1 cellular context compared by ENCODE assay signal in genomic region chr10:110843796-110844616, GRCh38.
TF ChIP-seq lines count a peak whose summit lies in the region.

No MANE protein-coding gene starts in this region.

TF ChIP-seq in HepG2, 621 proteins besides CTCF, POLR2A, EP300 and RAD21 (continued from another document and continues in another):
- TF ChIP-seq, protein P1, sequence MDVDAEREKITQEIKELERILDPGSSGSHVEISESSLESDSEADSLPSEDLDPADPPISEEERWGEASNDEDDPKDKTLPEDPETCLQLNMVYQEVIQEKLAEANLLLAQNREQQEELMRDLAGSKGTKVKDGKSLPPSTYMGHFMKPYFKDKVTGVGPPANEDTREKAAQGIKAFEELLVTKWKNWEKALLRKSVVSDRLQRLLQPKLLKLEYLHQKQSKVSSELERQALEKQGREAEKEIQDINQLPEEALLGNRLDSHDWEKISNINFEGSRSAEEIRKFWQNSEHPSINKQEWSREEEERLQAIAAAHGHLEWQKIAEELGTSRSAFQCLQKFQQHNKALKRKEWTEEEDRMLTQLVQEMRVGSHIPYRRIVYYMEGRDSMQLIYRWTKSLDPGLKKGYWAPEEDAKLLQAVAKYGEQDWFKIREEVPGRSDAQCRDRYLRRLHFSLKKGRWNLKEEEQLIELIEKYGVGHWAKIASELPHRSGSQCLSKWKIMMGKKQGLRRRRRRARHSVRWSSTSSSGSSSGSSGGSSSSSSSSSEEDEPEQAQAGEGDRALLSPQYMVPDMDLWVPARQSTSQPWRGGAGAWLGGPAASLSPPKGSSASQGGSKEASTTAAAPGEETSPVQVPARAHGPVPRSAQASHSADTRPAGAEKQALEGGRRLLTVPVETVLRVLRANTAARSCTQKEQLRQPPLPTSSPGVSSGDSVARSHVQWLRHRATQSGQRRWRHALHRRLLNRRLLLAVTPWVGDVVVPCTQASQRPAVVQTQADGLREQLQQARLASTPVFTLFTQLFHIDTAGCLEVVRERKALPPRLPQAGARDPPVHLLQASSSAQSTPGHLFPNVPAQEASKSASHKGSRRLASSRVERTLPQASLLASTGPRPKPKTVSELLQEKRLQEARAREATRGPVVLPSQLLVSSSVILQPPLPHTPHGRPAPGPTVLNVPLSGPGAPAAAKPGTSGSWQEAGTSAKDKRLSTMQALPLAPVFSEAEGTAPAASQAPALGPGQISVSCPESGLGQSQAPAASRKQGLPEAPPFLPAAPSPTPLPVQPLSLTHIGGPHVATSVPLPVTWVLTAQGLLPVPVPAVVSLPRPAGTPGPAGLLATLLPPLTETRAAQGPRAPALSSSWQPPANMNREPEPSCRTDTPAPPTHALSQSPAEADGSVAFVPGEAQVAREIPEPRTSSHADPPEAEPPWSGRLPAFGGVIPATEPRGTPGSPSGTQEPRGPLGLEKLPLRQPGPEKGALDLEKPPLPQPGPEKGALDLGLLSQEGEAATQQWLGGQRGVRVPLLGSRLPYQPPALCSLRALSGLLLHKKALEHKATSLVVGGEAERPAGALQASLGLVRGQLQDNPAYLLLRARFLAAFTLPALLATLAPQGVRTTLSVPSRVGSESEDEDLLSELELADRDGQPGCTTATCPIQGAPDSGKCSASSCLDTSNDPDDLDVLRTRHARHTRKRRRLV (CRISPR knock-in tag; IDR thresholded peaks at IDR 0.05): no peak
- TF ChIP-seq CCDC6 (CRISPR knock-in tag; IDR thresholded peaks at IDR 0.05) (no peak), ZNF556 (CRISPR knock-in tag; IDR thresholded peaks at IDR 0.05; ENCODE audit: borderline replicate concordance) (no peak; the same call in 1 of the 2 replicates), SOX6 (IDR thresholded peaks at IDR 0.05) (no peak), SOX6 (CRISPR knock-in tag; IDR thresholded peaks at IDR 0.05) (peak; percentile 81), HMG20B (CRISPR knock-in tag; conservative IDR thresholded peaks at IDR 0.05) (0 out of 2 replicates have a peak, but pooled peaks have one; percentile 47), ZNF101 (CRISPR knock-in tag; IDR thresholded peaks at IDR 0.05; ENCODE audit: borderline replicate concordance, low read depth) (no peak), SOX13 (IDR thresholded peaks at IDR 0.05) (no peak), SOX13 (CRISPR knock-in tag; conservative IDR thresholded peaks at IDR 0.05 in 1 of 2, IDR thresholded peaks at IDR 0.05 in 1 of 2) (peak in 1 of 2 experiments; percentile 83; a peak in 2 of 4 replicates), SMARCC2 (IDR thresholded peaks at IDR 0.05) (no peak), MYNN (CRISPR knock-in tag; IDR thresholded peaks at IDR 0.05; ENCODE audit: low read depth) (no peak), SOX5 (CRISPR knock-in tag; IDR thresholded peaks at IDR 0.05; ENCODE audit: borderline replicate concordance) (peak; percentile 79), RORA (CRISPR knock-in tag; IDR thresholded peaks at IDR 0.05) (no peak), MED13 (CRISPR knock-in tag; IDR thresholded peaks at IDR 0.05) (no peak), MIER3 (CRISPR knock-in tag; IDR thresholded peaks at IDR 0.05; ENCODE audit: borderline replicate concordance) (peak; percentile 60; the same call in 1 of the 2 replicates), ELF4 (CRISPR knock-in tag; IDR thresholded peaks at IDR 0.05; ENCODE audit: borderline replicate concordance) (no peak), SIN3A (IDR thresholded peaks at IDR 0.05; ENCODE audit: borderline replicate concordance, low read depth, low read length) (no peak), ZNF232 (CRISPR knock-in tag; IDR thresholded peaks at IDR 0.05; ENCODE audit: borderline replicate concordance) (no peak), ZEB1 (IDR thresholded peaks at IDR 0.05; ENCODE audit: insufficient replicate concordance, low read depth) (peak; percentile 59), CEBPZ (IDR thresholded peaks at IDR 0.05; ENCODE audit: low read length) (no peak), POGZ (CRISPR knock-in tag; IDR thresholded peaks at IDR 0.05) (no peak; the same call in 1 of the 2 replicates), HDAC2 (CRISPR knock-in tag; IDR thresholded peaks at IDR 0.05) (peak; percentile 81), GATAD2A (CRISPR knock-in tag; IDR thresholded peaks at IDR 0.05) (peak; percentile 82), ZNF530 (CRISPR knock-in tag; IDR thresholded peaks at IDR 0.05; ENCODE audit: low read depth) (no peak), CREM (IDR thresholded peaks at IDR 0.05) (0 out of 2 replicates have a peak, but pooled peaks have one; percentile 29), CREM (CRISPR knock-in tag; IDR thresholded peaks at IDR 0.05) (no peak), ZNF451 (CRISPR knock-in tag; IDR thresholded peaks at IDR 0.05) (no peak), KLF11 (CRISPR knock-in tag; IDR thresholded peaks at IDR 0.05) (no peak), ARID4A (CRISPR knock-in tag; IDR thresholded peaks at IDR 0.05; ENCODE audit: borderline replicate concordance) (no peak; the same call in 1 of the 2 replicates), PRDM10 (CRISPR knock-in tag; IDR thresholded peaks at IDR 0.05; ENCODE audit: low read depth) (0 out of 2 replicates have a peak, but pooled peaks have one; percentile 38)
- TF ChIP-seq, protein P2, sequence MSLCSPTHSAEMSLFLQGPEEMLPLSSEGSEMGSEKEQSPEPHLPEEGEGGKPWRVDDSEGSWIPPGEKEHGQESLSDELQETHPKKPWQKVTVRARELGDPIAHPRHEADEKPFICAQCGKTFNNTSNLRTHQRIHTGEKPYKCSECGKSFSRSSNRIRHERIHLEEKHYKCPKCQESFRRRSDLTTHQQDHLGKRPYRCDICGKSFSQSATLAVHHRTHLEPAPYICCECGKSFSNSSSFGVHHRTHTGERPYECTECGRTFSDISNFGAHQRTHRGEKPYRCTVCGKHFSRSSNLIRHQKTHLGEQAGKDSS (CRISPR knock-in tag; IDR thresholded peaks at IDR 0.05; ENCODE audit: borderline replicate concordance, low read depth): peak; percentile 61; the same call in 1 of the 2 replicates
- TF ChIP-seq, protein P3, sequence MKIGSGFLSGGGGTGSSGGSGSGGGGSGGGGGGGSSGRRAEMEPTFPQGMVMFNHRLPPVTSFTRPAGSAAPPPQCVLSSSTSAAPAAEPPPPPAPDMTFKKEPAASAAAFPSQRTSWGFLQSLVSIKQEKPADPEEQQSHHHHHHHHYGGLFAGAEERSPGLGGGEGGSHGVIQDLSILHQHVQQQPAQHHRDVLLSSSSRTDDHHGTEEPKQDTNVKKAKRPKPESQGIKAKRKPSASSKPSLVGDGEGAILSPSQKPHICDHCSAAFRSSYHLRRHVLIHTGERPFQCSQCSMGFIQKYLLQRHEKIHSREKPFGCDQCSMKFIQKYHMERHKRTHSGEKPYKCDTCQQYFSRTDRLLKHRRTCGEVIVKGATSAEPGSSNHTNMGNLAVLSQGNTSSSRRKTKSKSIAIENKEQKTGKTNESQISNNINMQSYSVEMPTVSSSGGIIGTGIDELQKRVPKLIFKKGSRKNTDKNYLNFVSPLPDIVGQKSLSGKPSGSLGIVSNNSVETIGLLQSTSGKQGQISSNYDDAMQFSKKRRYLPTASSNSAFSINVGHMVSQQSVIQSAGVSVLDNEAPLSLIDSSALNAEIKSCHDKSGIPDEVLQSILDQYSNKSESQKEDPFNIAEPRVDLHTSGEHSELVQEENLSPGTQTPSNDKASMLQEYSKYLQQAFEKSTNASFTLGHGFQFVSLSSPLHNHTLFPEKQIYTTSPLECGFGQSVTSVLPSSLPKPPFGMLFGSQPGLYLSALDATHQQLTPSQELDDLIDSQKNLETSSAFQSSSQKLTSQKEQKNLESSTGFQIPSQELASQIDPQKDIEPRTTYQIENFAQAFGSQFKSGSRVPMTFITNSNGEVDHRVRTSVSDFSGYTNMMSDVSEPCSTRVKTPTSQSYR (CRISPR knock-in tag; IDR thresholded peaks at IDR 0.05; ENCODE audit: borderline replicate concordance): peak; percentile 75; the same call in 1 of the 2 replicates
- TF ChIP-seq, protein P4, sequence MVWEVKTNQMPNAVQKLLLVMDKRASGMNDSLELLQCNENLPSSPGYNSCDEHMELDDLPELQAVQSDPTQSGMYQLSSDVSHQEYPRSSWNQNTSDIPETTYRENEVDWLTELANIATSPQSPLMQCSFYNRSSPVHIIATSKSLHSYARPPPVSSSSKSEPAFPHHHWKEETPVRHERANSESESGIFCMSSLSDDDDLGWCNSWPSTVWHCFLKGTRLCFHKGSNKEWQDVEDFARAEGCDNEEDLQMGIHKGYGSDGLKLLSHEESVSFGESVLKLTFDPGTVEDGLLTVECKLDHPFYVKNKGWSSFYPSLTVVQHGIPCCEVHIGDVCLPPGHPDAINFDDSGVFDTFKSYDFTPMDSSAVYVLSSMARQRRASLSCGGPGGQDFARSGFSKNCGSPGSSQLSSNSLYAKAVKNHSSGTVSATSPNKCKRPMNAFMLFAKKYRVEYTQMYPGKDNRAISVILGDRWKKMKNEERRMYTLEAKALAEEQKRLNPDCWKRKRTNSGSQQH (CRISPR knock-in tag; IDR thresholded peaks at IDR 0.05; ENCODE audit: low read depth): 0 out of 2 replicates have a peak, but pooled peaks have one; percentile 69
- TF ChIP-seq, protein P5, sequence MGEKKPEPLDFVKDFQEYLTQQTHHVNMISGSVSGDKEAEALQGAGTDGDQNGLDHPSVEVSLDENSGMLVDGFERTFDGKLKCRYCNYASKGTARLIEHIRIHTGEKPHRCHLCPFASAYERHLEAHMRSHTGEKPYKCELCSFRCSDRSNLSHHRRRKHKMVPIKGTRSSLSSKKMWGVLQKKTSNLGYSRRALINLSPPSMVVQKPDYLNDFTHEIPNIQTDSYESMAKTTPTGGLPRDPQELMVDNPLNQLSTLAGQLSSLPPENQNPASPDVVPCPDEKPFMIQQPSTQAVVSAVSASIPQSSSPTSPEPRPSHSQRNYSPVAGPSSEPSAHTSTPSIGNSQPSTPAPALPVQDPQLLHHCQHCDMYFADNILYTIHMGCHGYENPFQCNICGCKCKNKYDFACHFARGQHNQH (CRISPR knock-in tag; IDR thresholded peaks at IDR 0.05): peak; percentile 56; the same call in 1 of the 2 replicates
